Comparison of ENCODE assay signal across 16 cellular contexts in genomic region chr10:28595618-28596017, GRCh38.
DNase-seq lines count a peak whose midpoint lies in the region; ATAC-seq and TF ChIP-seq lines count a peak whose summit lies in the region.
"Had no signal": no experiment of that assay in that cellular context is flagged by ENCODE, and none has a peak within 500 bp of the region (broad histone marks: within the 10 kb centered on the region; RNA-seq: fewer than 3 reads in every experiment).

No MANE protein-coding gene starts in this region.

- H3K27ac ChIP-seq in CD4-positive, alpha-beta memory T cell (ENCODE audit: low read depth, low read length), result no peak overlapping the region
- H3K27ac ChIP-seq in GM23338 (ENCODE audit: low read depth) (no peak overlapping the region), neuronal stem cell (replicated peaks; ENCODE audit: low read length) (no peak overlapping the region)
- H3K27ac ChIP-seq: BLaER1, coronary artery, left lung had no signal

- no peak overlapping the region for H3K4me3 ChIP-seq in CD4-positive, alpha-beta memory T cell (ENCODE audit: low read length in 2 of 2)
- H3K4me3 ChIP-seq in GM23338 (no peak overlapping the region), neuronal stem cell (ENCODE audit: low read length in 2 of 2) (no peak overlapping the region)
- H3K4me3 ChIP-seq: BLaER1, coronary artery, left lung had no signal

- H2AFZ ChIP-seq in GM23338 (no peak overlapping the region), neuronal stem cell (ENCODE audit: low read length) (no peak overlapping the region)

- H3K14ac ChIP-seq in neuronal stem cell (ENCODE audit: low read length), result no peak overlapping the region

- H3K9me2 ChIP-seq in GM23338 (ENCODE audit: insufficient read depth), result no peaks in the 10 kb centered on the region

- intact Hi-C loops in CD4-positive, alpha-beta memory T cell (cut with micrococcal nuclease), result loop anchor here (2.0 kb wide), 1 partner anchor 15 kb away; no protein-coding TSS in a partner anchor

- H4K91ac ChIP-seq in neuronal stem cell (ENCODE audit: low read depth, low read length, poor library complexity), result no peak overlapping the region

- no peaks in the 10 kb centered on the region for H3K27me3 Mint-ChIP-seq in CD4-positive, alpha-beta memory T cell
- H3K27me3 Mint-ChIP-seq in GM23338 (ENCODE audit: insufficient read depth, low read depth, poor library complexity) (no peaks in the 10 kb centered on the region), chondrocyte (ENCODE audit: low read depth) (no peaks in the 10 kb centered on the region)
- H3K27me3 Mint-ChIP-seq: progenitor cell of endocrine pancreas had no signal

- H3K4me1 Mint-ChIP-seq in CD4-positive, alpha-beta memory T cell, result peaks cover 49 to 84% (median 68%) of the 10 kb centered on the region in 4 donors
- H3K4me1 Mint-ChIP-seq in GM23338 (peaks cover 35% of the 10 kb centered on the region), chondrocyte (ENCODE audit: low read depth) (peaks cover 45% of the 10 kb centered on the region)

- peaks cover 43 to 69% of the 10 kb centered on the region in 2 donors for H3K36me3 Mint-ChIP-seq in CD4-positive, alpha-beta memory T cell
- H3K36me3 Mint-ChIP-seq in GM23338 (ENCODE audit: low read depth) (peaks cover 49% of the 10 kb centered on the region), chondrocyte (ENCODE audit: low read depth) (peaks cover 19% of the 10 kb centered on the region)

- H3K9me3 Mint-ChIP-seq in CD4-positive, alpha-beta memory T cell, result no peaks in the 10 kb centered on the region
- H3K9me3 Mint-ChIP-seq in GM23338 (no peaks in the 10 kb centered on the region), chondrocyte (ENCODE audit: low read depth) (no peaks in the 10 kb centered on the region)

- H3K27me3 ChIP-seq in CD4-positive, alpha-beta memory T cell (ENCODE audit: insufficient read depth, low read length), result no peaks in the 10 kb centered on the region
- H3K27me3 ChIP-seq in GM23338 (ENCODE audit: insufficient read depth) (no peaks in the 10 kb centered on the region), neuronal stem cell (ENCODE audit: control insufficient read depth in 3 of 3, insufficient read depth in 3 of 3, low read depth in 1 of 3, low read length in 3 of 3) (no peaks in the 10 kb centered on the region)
- H3K27me3 ChIP-seq: BLaER1, left lung had no signal

- ATAC-seq in GM23338, result no peak
- ATAC-seq in omental fat pad (ENCODE audit: low FRiP score), result peak; percentile 38
- ATAC-seq in GM21737 (IDR thresholded peaks at IDR 0.05; ENCODE audit: unreplicated experiment), result no peak
- ATAC-seq in HG02642 (IDR thresholded peaks at IDR 0.05; ENCODE audit: poor library complexity, unreplicated experiment), result no peak
- ATAC-seq: left lung had no signal

- CTCF ChIA-PET in CD4-positive, alpha-beta memory T cell (lab: Charles Lee; ENCODE audit: partially characterized antibody), result no interaction called here

- H2BK12ac ChIP-seq in neuronal stem cell (ENCODE audit: low read length), result no peak overlapping the region

- H4K8ac ChIP-seq in neuronal stem cell (ENCODE audit: low read depth, low read length), result no peak overlapping the region

- no CpG with 5 or more reads among the region's 3 CpGs for WGBS in neuronal stem cell (ENCODE audit: extremely low coverage in 2 of 2, insufficient read length in 2 of 2, insufficient replicate concordance in 1 of 2), 2 donors

- H3K9me3 ChIP-seq in CD4-positive, alpha-beta memory T cell (ENCODE audit: control insufficient read depth in 1 of 2, low read length in 2 of 2), result no peaks in the 10 kb centered on the region
- H3K9me3 ChIP-seq in neuronal stem cell (replicated peaks in 1 of 2; ENCODE audit: control insufficient read depth in 2 of 2, insufficient read depth in 1 of 2, low read depth in 1 of 2, low read length in 2 of 2), result no peaks in the 10 kb centered on the region
- H3K9me3 ChIP-seq: BLaER1, left lung had no signal

- H3K79me2 ChIP-seq in GM23338 (replicated peaks; ENCODE audit: insufficient read depth), result peaks cover 100% of the 10 kb centered on the region

- POLR2A ChIA-PET in CD4-positive, alpha-beta memory T cell (lab: Charles Lee; ENCODE audit: partially characterized antibody), result no interaction called here

- H2BK5ac ChIP-seq in neuronal stem cell (ENCODE audit: low read length), result no peak overlapping the region

- no peak overlapping the region for H3K4me2 ChIP-seq in GM23338
- H3K4me2 ChIP-seq in neuronal stem cell (ENCODE audit: insufficient read depth, low read length, poor library complexity, severe bottlenecking), result no peak overlapping the region
- H3K4me2 ChIP-seq: BLaER1 had no signal

- no peak overlapping the region for H3K23ac ChIP-seq in neuronal stem cell (ENCODE audit: low read depth, low read length, poor library complexity)

- H3K4ac ChIP-seq in neuronal stem cell (ENCODE audit: low read length), result no peak overlapping the region

- peaks cover 2% of the 10 kb centered on the region for H3K79me1 ChIP-seq in neuronal stem cell (ENCODE audit: low read depth, low read length)

- H3K27ac Mint-ChIP-seq in CD4-positive, alpha-beta memory T cell, result peak overlapping the region in 4 of 7 donors; percentile 11 to 72 (median 50)
- H3K27ac Mint-ChIP-seq in GM23338 (peak overlapping the region; percentile 26; the same call in 1 of the 2 replicates), chondrocyte (ENCODE audit: unreplicated experiment) (peak overlapping the region; percentile 71)
- H3K27ac Mint-ChIP-seq: progenitor cell of endocrine pancreas had no signal

- H4K20me1 ChIP-seq in GM23338 (replicated peaks; ENCODE audit: insufficient read depth), result peaks cover 39% of the 10 kb centered on the region

- no peaks in the 10 kb centered on the region for H3F3A ChIP-seq in GM23338 (replicated peaks; ENCODE audit: low read depth)

- TF ChIP-seq CTCF in GM23338 (conservative IDR thresholded peaks at IDR 0.05; ENCODE audit: low read depth in 2 of 2) (no peak), chondrocyte (IDR thresholded peaks at IDR 0.05) (no peak), omental fat pad (IDR thresholded peaks at IDR 0.05) (no peak)

- no peak overlapping the region for H2BK120ac ChIP-seq in neuronal stem cell (ENCODE audit: low read depth, low read length)

- no peak for DNase-seq in CD4-positive, alpha-beta memory T cell
- DNase-seq in GM23338 (ENCODE audit: low spot score) (no peak), chondrocyte (ENCODE audit: low spot score) (no peak), omental fat pad (ENCODE audit: low spot score) (no peak), neuronal stem cell (ENCODE audit: low spot score) (no peak)
- DNase-seq: amygdala; DMS 273 treated with DMSO at 0.1 percent for 48 hours; left lung; OCI-M1; stimulated activated CD8-positive, alpha-beta memory T cell treated with anti-CD3 and anti-CD28 coated beads, Interleukin-4, amount 100 ng/mL, for 48 hours; T-helper 2 cell had no signal

- peaks cover 26% of the 10 kb centered on the region for H3K36me3 ChIP-seq in CD4-positive, alpha-beta memory T cell (ENCODE audit: insufficient read depth, low read length)
- H3K36me3 ChIP-seq in GM23338 (ENCODE audit: insufficient read depth), result peaks cover 14% of the 10 kb centered on the region
- H3K36me3 ChIP-seq in neuronal stem cell (replicated peaks in 1 of 2; ENCODE audit: control insufficient read depth in 2 of 2, insufficient read depth in 2 of 2, low read length in 2 of 2), result peaks cover 13 to 99% of the 10 kb centered on the region in 2 donors

- no peak overlapping the region for H2BK15ac ChIP-seq in neuronal stem cell (ENCODE audit: low read length)

- H3K4me1 ChIP-seq in CD4-positive, alpha-beta memory T cell (ENCODE audit: insufficient read depth, low read length), result peaks cover 58% of the 10 kb centered on the region
- H3K4me1 ChIP-seq in GM23338 (ENCODE audit: insufficient read depth) (peaks cover 28% of the 10 kb centered on the region), neuronal stem cell (ENCODE audit: control insufficient read depth in 2 of 2, insufficient read depth in 1 of 2, low read depth in 1 of 2, low read length in 2 of 2) (no peaks in the 10 kb centered on the region)
- H3K4me1 ChIP-seq: BLaER1 had no signal

- H3K18ac ChIP-seq in neuronal stem cell (ENCODE audit: low read length), result no peak overlapping the region

- H3K4me3 Mint-ChIP-seq in CD4-positive, alpha-beta memory T cell, result peak overlapping the region in 3 of 8 donors; percentile 2 to 9 (median 5)
- H3K4me3 Mint-ChIP-seq in GM23338 (no peak overlapping the region), chondrocyte (ENCODE audit: unreplicated experiment) (no peak overlapping the region)

- no peak overlapping the region for H3K9ac ChIP-seq in neuronal stem cell (ENCODE audit: low read depth, low read length, poor library complexity)
- H3K9ac ChIP-seq: BLaER1 had no signal

- no peak overlapping the region for H2AK5ac ChIP-seq in neuronal stem cell (ENCODE audit: low read depth, low read length)

TF ChIP-seq in GM23338, 12 proteins besides CTCF, POLR2A, EP300 and RAD21 (continues in another document):
- TF ChIP-seq STAT1 (IDR thresholded peaks at IDR 0.05; ENCODE audit: unreplicated experiment), result no peak
- no peak for TF ChIP-seq REST (IDR thresholded peaks at IDR 0.05; ENCODE audit: unreplicated experiment)
